In the genomic region with DNA sequence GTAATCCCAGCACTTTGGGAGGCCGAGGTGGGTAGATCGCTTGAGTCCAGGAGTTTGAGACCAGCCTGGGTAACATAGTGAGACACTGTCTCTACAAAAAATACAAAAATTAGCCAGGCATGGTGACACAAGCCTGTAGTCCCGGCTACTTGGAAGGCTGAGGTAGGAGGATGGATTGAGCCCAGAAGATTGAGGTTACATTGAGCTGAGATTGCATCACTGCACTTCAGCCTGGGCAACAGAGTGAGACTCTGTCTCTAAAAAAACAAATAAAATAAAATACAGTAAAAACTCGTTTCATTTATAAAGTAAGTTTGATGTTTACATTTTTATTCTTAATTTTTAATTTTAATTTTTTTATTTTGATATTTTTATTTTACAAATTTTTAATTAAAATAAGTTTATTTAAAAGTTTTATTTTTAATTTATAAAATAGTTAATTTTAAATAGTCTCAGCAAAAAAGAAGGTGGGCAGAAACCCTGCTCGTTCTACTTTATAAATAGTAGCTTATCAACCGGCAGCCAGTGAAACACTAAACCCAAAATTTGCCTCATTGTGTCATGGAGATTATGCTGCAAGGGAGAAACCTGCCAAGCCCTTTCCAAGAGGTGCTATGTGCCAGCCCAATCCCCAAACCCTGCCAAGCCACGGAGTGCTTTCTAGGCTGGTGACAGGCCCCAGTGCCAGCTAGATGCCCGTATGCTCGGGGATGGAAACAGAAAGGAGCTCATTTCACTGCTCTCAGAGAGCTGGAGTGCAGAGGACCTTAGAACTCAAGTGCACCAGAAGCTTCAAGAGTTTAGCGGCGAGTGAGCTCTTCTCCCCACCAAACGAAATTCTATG, we compare ENCODE assay signal across 8 cellular contexts. TPM values are rescaled to one million over a fixed set of nuclear protein-coding genes. Genes with fewer than 3 reads are reported as not detected.
A peak's percentile ranks its signal among the peaks of the same experiment; 100 is the strongest.
DNase-seq lines count a peak whose midpoint lies in the region; ATAC-seq and FAIRE-seq lines count a peak whose summit lies in the region.

No MANE protein-coding gene starts in this region.

- H3K27me3 Mint-ChIP-seq in T-helper 1 cell treated with Interleukin-12 subunit alpha and Interleukin-12 subunit beta and Interleukin-4 antibody, amounts not matched to agents 30 μg/mL and 1 μg/mL, for 36 hours (ENCODE audit: low read depth), result no peaks in the 10 kb centered on the region

- peaks cover 54% of the 10 kb centered on the region for H3K4me1 Mint-ChIP-seq in T-helper 1 cell treated with Interleukin-12 subunit alpha and Interleukin-12 subunit beta and Interleukin-4 antibody, amounts not matched to agents 30 μg/mL and 1 μg/mL, for 36 hours (ENCODE audit: low read depth)

- H3K9me3 Mint-ChIP-seq in T-helper 1 cell treated with Interleukin-12 subunit alpha and Interleukin-12 subunit beta and Interleukin-4 antibody, amounts not matched to agents 30 μg/mL and 1 μg/mL, for 36 hours, result no peaks in the 10 kb centered on the region

- H3K36me3 Mint-ChIP-seq in T-helper 1 cell treated with Interleukin-12 subunit alpha and Interleukin-12 subunit beta and Interleukin-4 antibody, amounts not matched to agents 30 μg/mL and 1 μg/mL, for 36 hours (ENCODE audit: low read depth), result peaks cover 19% of the 10 kb centered on the region

- H3K27ac Mint-ChIP-seq in T-helper 1 cell treated with Interleukin-12 subunit alpha and Interleukin-12 subunit beta and Interleukin-4 antibody, amounts not matched to agents 30 μg/mL and 1 μg/mL, for 36 hours, result no peak overlapping the region

- H3K36me3 ChIP-seq in small intestine (ENCODE audit: control insufficient read depth in 2 of 2, insufficient read depth in 2 of 2, low read length in 2 of 2), result peaks cover 0 to 3% of the 10 kb centered on the region in 2 donors

- DNase-seq in frontal cortex (ENCODE audit: low spot score in 2 of 2), result peak in 1 of 2 donors; percentile 44
- no peak for DNase-seq in small intestine
- no peak for DNase-seq in COR-L47 (lab: John Stamatoyannopoulos, UW)
- no peak for DNase-seq in NOMO-1 treated with dmso at 0.1 percent for 144 hours (lab: John Stamatoyannopoulos, UW; ENCODE audit: unreplicated experiment)
- DNase-seq in amniotic stem cell (lab: John Stamatoyannopoulos, UW), result no peak

- H3K4me3 Mint-ChIP-seq in T-helper 1 cell treated with Interleukin-12 subunit alpha and Interleukin-12 subunit beta and Interleukin-4 antibody, amounts not matched to agents 30 μg/mL and 1 μg/mL, for 36 hours, result peak overlapping the region; percentile 14

- no peaks in the 10 kb centered on the region for H3K27me3 ChIP-seq in small intestine (ENCODE audit: control insufficient read depth in 2 of 2, insufficient read depth in 2 of 2, low read length in 2 of 2)

- no peaks in the 10 kb centered on the region for H3K9me3 ChIP-seq in small intestine (ENCODE audit: control insufficient read depth, low read depth)

- FAIRE-seq in frontal cortex (lab: Jason Lieb, UNC), result peak; percentile 98
- FAIRE-seq in small intestine (lab: Jason Lieb, UNC), result peak; percentile 5

- peaks cover 0 to 5% of the 10 kb centered on the region in 2 donors for H3K4me1 ChIP-seq in small intestine (ENCODE audit: control insufficient read depth in 2 of 2, insufficient read depth in 1 of 2, low read depth in 1 of 2, low read length in 1 of 2)

- peak overlapping the region in 1 of 2 donors; percentile 16 for H3K27ac ChIP-seq in small intestine (ENCODE audit: low read depth in 1 of 2, low read length in 1 of 2)

- no peak overlapping the region for H3K4me3 ChIP-seq in small intestine (ENCODE audit: low read depth in 1 of 2, low read length in 2 of 2)

- ATAC-seq in GM18909 (IDR thresholded peaks at IDR 0.05; ENCODE audit: poor library complexity, unreplicated experiment) (peak; percentile 47), GM18907 (IDR thresholded peaks at IDR 0.05; ENCODE audit: unreplicated experiment) (no peak)

- 56 to 62% (median 59%) methylated on average over 12 of the region's 12 CpGs for WGBS in small intestine, 3 donors

RNA-seq across cellular contexts. Expression of gene SERINC5, which starts 38.9 kb away (rescaled TPM):
- total RNA-seq in frontal cortex, result 44.8 TPM
- 10 to 100 TPM in 1 of 3 donors, 1 to 10 TPM in 2; 1.9 to 13.1 (median 2.0) TPM for polyA plus RNA-seq in small intestine
